Comparison of ENCODE assay signal across 8 cellular contexts in genomic region chr10:125146791-125147604, GRCh38. TPM values are rescaled to one million over a fixed set of nuclear protein-coding genes. Genes with fewer than 3 reads are reported as not detected.
DNase-seq lines count a peak whose midpoint lies in the region; ATAC-seq and TF ChIP-seq lines count a peak whose summit lies in the region.

No MANE protein-coding gene starts in this region.

- CTCF ChIA-PET in IMR-90 (lab: Yijun Ruan, JAX), result interaction anchor here (0.6 kb wide), 1 partner anchor 99 kb away, joined by 3 read pairs; no protein-coding TSS in a partner anchor

- ATAC-seq in IMR-90 (ENCODE audit: low read depth) (peak; percentile 36), natural killer cell (peak; percentile 58 to 70 (median 62)), GM18517 (IDR thresholded peaks at IDR 0.05; ENCODE audit: unreplicated experiment) (no peak)
- ATAC-seq in activated CD4-positive, CD25-positive, alpha-beta regulatory T cell treated with anti-CD3 and anti-CD28 coated beads, Interleukin-2, amount 50 U/mL, for 24 hours, result no peak

- peaks cover 81 to 88% of the 10 kb centered on the region in 2 donors for H3K4me1 Mint-ChIP-seq in natural killer cell

- H3K9ac ChIP-seq in IMR-90 (ENCODE audit: low read depth, low read length), result 0 out of 2 replicates have a peak overlapping the region, but pooled peaks have one; percentile 3

- H3K9me1 ChIP-seq in IMR-90 (ENCODE audit: insufficient read depth, low read length), result peaks cover 37% of the 10 kb centered on the region

- DNase-seq in AG10803 (ENCODE audit: low read depth) (peak; percentile 77), IMR-90 (peak; percentile 65), dedifferentiated amniotic fluid mesenchymal stem cell (ENCODE audit: extremely low spot score) (peak; percentile 47), natural killer cell (peak; percentile 49), suprapubic skin (ENCODE audit: low spot score in 2 of 2) (no peak), T-helper 2 cell (no peak)

- H2AK5ac ChIP-seq in IMR-90 (ENCODE audit: low read depth, low read length), result peak overlapping the region; percentile 54; the same call in 1 of the 2 replicates

- TF ChIP-seq CTCF in AG10803 (conservative IDR thresholded peaks at IDR 0.05; ENCODE audit: low read length) (no peak), IMR-90 (conservative IDR thresholded peaks at IDR 0.05; ENCODE audit: low read depth, low read length) (no peak), natural killer cell (IDR thresholded peaks at IDR 0.05) (no peak), suprapubic skin (IDR thresholded peaks at IDR 0.05) (no peak)

- POLR2A ChIA-PET in IMR-90 (lab: Charles Lee; ENCODE audit: unreplicated experiment), result no interaction called here

- no TSS peak for BruUV-seq in IMR-90 (replicated peaks; lab: Mats Ljungman, UMichigan)

- no peak overlapping the region; the same call in 1 of the 2 replicates for H3K14ac ChIP-seq in IMR-90 (replicated peaks; ENCODE audit: low read depth, low read length)

- H4K8ac ChIP-seq in IMR-90 (ENCODE audit: low read depth in 2 of 2, low read length in 2 of 2), result peak overlapping the region in 1 of 2 experiments; percentile 7; a peak in 1 of 4 replicates

- H3K36me3 ChIP-seq in IMR-90 (ENCODE audit: control insufficient read depth, insufficient read depth, low read length) (peaks cover 14% of the 10 kb centered on the region), suprapubic skin (peaks cover 3% of the 10 kb centered on the region)

- peak overlapping the region; percentile 48 for H3K18ac ChIP-seq in IMR-90 (ENCODE audit: low read depth, low read length)

- peak overlapping the region; percentile 23 for H2AK9ac ChIP-seq in IMR-90 (replicated peaks; ENCODE audit: low read depth, low read length, poor library complexity)

- no peak for TF ChIP-seq POLR2A in IMR-90 (IDR thresholded peaks at IDR 0.05; ENCODE audit: low read depth, low read length)
- no peak for TF ChIP-seq POLR2A in suprapubic skin (IDR thresholded peaks at IDR 0.05)

- H3K56ac ChIP-seq in IMR-90 (ENCODE audit: extremely low read depth, insufficient read depth, low read length), result no peak overlapping the region

- no peaks in the 10 kb centered on the region for H3K9me3 ChIP-seq in IMR-90 (ENCODE audit: control insufficient read depth, insufficient read depth, low read length)
- H3K9me3 ChIP-seq in suprapubic skin, result no peaks in the 10 kb centered on the region

- WGBS in IMR-90 (ENCODE audit: extremely low coverage in 2 of 2, insufficient read length in 1 of 2), 2 experiments, result 60% methylated on average over 1 of the region's 14 CpGs; no CpG with 5 or more reads in 1 of the 2 experiments
- 38% methylated on average over 13 of the region's 14 CpGs for WGBS in suprapubic skin

- no peaks in the 10 kb centered on the region for H3K27me3 ChIP-seq in IMR-90 (ENCODE audit: control insufficient read depth, insufficient read depth, low read length)
- H3K27me3 ChIP-seq in suprapubic skin, result no peaks in the 10 kb centered on the region

- H2AFZ ChIP-seq in IMR-90 (replicated peaks; ENCODE audit: low read length, poor library complexity), result no peak overlapping the region

- H3K23ac ChIP-seq in IMR-90 (ENCODE audit: low read depth, low read length), result peak overlapping the region; percentile 37; the same call in 1 of the 2 replicates

- peak overlapping the region; percentile 87; the same call in 1 of the 2 replicates for H3K4me2 ChIP-seq in IMR-90 (ENCODE audit: low read depth, low read length)

- no peak overlapping the region for H2BK120ac ChIP-seq in IMR-90 (ENCODE audit: low read depth, low read length)

- peak overlapping the region; percentile 59 for H2BK5ac ChIP-seq in IMR-90 (ENCODE audit: low read depth, low read length, poor library complexity, severe bottlenecking)

- peaks cover 15 to 80% of the 10 kb centered on the region in 2 experiments; a peak in 3 of 4 replicates for H3K79me1 ChIP-seq in IMR-90 (ENCODE audit: low read depth in 1 of 2, low read length in 2 of 2)

- H3K27me3 Mint-ChIP-seq in natural killer cell (ENCODE audit: low read depth in 2 of 2), result no peaks in the 10 kb centered on the region

- H3K4me3 ChIP-seq in AG10803 (ENCODE audit: low read length) (no peak overlapping the region), IMR-90 (ENCODE audit: insufficient read depth, low read depth, low read length) (no peak overlapping the region), suprapubic skin (no peak overlapping the region)

- no peak overlapping the region for H2BK20ac ChIP-seq in IMR-90 (ENCODE audit: low read depth, low read length)

- H4K20me1 ChIP-seq in IMR-90 (ENCODE audit: insufficient read depth, low read length), result peaks cover 97% of the 10 kb centered on the region

- no peak for TF ChIP-seq EP300 in suprapubic skin (IDR thresholded peaks at IDR 0.05)

- dilution Hi-C loops in IMR-90 (cut with HindIII; ENCODE audit: low sequenced_read_pairs, unreplicated experiment), result no loop called here

- in situ Hi-C loops in IMR-90 (cut with MboI; ENCODE audit: low sequenced_read_pairs), result no loop called here

- H3K4me1 ChIP-seq in IMR-90 (ENCODE audit: control insufficient read depth, insufficient read depth, low read length) (peaks cover 38% of the 10 kb centered on the region), suprapubic skin (peaks cover 71% of the 10 kb centered on the region)

- H3K9me3 Mint-ChIP-seq in natural killer cell, result no peaks in the 10 kb centered on the region

- peak overlapping the region; percentile 40; the same call in 1 of the 2 replicates for H3K4ac ChIP-seq in IMR-90 (ENCODE audit: low read depth, low read length)

- no peaks in the 10 kb centered on the region for H3K36me3 Mint-ChIP-seq in natural killer cell

- no peak for TF ChIP-seq RAD21 in IMR-90 (IDR thresholded peaks at IDR 0.05; ENCODE audit: low read length)

- intact Hi-C loops in IMR-90 (cut with micrococcal nuclease) (loop anchor here (5.0 kb wide), 2 partner anchors 45 to 100 kb away; no protein-coding TSS in a partner anchor), natural killer cell (cut with micrococcal nuclease) (no loop called here)

- no peak overlapping the region for H2BK15ac ChIP-seq in IMR-90 (ENCODE audit: low read depth, low read length)

- H3K27ac ChIP-seq in IMR-90 (ENCODE audit: insufficient read depth, low read length), result peak overlapping the region; percentile 73
- H3K27ac ChIP-seq in suprapubic skin, result no peak overlapping the region

- H3K4me3 Mint-ChIP-seq in natural killer cell, result peak overlapping the region; percentile 88

- H4K5ac ChIP-seq in IMR-90 (ENCODE audit: low read depth, low read length), result peak overlapping the region; percentile 61; the same call in 1 of the 2 replicates

- H4K91ac ChIP-seq in IMR-90 (ENCODE audit: insufficient read depth, low read depth, low read length), result no peak overlapping the region

- peak overlapping the region; percentile 97 to 98 for H3K27ac Mint-ChIP-seq in natural killer cell

TF ChIP-seq in IMR-90, 13 proteins besides CTCF, POLR2A, EP300 and RAD21:
- TF ChIP-seq, protein P1, sequence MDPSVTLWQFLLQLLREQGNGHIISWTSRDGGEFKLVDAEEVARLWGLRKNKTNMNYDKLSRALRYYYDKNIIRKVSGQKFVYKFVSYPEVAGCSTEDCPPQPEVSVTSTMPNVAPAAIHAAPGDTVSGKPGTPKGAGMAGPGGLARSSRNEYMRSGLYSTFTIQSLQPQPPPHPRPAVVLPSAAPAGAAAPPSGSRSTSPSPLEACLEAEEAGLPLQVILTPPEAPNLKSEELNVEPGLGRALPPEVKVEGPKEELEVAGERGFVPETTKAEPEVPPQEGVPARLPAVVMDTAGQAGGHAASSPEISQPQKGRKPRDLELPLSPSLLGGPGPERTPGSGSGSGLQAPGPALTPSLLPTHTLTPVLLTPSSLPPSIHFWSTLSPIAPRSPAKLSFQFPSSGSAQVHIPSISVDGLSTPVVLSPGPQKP (IDR thresholded peaks at IDR 0.05; ENCODE audit: borderline replicate concordance, low read depth, low read length), result no peak
- TF ChIP-seq CEBPB (IDR thresholded peaks at IDR 0.05; ENCODE audit: low read depth, low read length) (no peak), USF2 (IDR thresholded peaks at IDR 0.05; ENCODE audit: low read depth, low read length) (no peak), MAZ (IDR thresholded peaks at IDR 0.05; ENCODE audit: borderline replicate concordance, low read depth, low read length) (no peak), BHLHE40 (IDR thresholded peaks at IDR 0.05; ENCODE audit: low read depth, low read length) (no peak), CHD1 (IDR thresholded peaks at IDR 0.05; ENCODE audit: low read depth, low read length) (no peak), FOS (IDR thresholded peaks at IDR 0.05; ENCODE audit: low read depth, low read length) (no peak), RFX5 (IDR thresholded peaks at IDR 0.05; ENCODE audit: low read depth, low read length) (no peak), MXI1 (IDR thresholded peaks at IDR 0.05; ENCODE audit: borderline replicate concordance, low read depth, low read length) (no peak), NFE2L2 (IDR thresholded peaks at IDR 0.05; ENCODE audit: low read depth, low read length) (no peak), SMC3 (IDR thresholded peaks at IDR 0.05; ENCODE audit: low read depth, low read length) (no peak), RCOR1 (IDR thresholded peaks at IDR 0.05; ENCODE audit: insufficient replicate concordance, low read length) (no peak), MAFK (IDR thresholded peaks at IDR 0.05; ENCODE audit: low read depth, low read length) (no peak; the same call in 1 of the 2 replicates)

RNA-seq across cellular contexts. Expression of gene CTBP2, which starts 13.4 kb away (rescaled TPM):
- 74.2 and 81.0 TPM in 2 replicates for total RNA-seq in IMR-90 (2012; rRNA removed)
- polyA plus RNA-seq in IMR-90 (2012; rRNA removed), result 80.2 and 86.6 TPM in 2 replicates
- 63.0 and 104 TPM in 2 replicates for polyA plus RNA-seq in IMR-90 (2012; cell fraction: cytosol; rRNA removed)
- polyA plus RNA-seq in IMR-90 (2012; cell fraction: nucleus; rRNA removed; ENCODE audit: low replicate concordance), result 167 and 220 TPM in 2 replicates
- 100 to 1,000 TPM; 120 to 179 (median 124) TPM for total RNA-seq in natural killer cell
- total RNA-seq in suprapubic skin, result 10 to 100 TPM; 19.7 to 45.7 (median 29.4) TPM

Comparison
In these comparisons a context has a peak if more than half of its experiments do, and no peak if none do; other contexts are left out.
1. DNase-seq: peak in AG10803 (single experiment), IMR-90 (single experiment), dedifferentiated amniotic fluid mesenchymal stem cell (single experiment) and natural killer cell (single experiment); none in suprapubic skin (0 of 2) and T-helper 2 cell (0 of 5).
2. ATAC-seq: peak in IMR-90 (single experiment) and natural killer cell (3 of 3); none in activated CD4-positive, CD25-positive, alpha-beta regulatory T cell treated with anti-CD3 and anti-CD28 coated beads, Interleukin-2, amount 50 U/mL, for 24 hours (0 of 2) and GM18517 (single experiment).